ENCODE assay signal across 8 cellular contexts in genomic region chr7:5425507-5426225, GRCh38. TPM values are rescaled to one million over a fixed set of nuclear protein-coding genes. Genes with fewer than 3 reads are reported as not detected.
DNase-seq lines count a peak whose midpoint lies in the region; ATAC-seq and TF ChIP-seq lines count a peak whose summit lies in the region.

No MANE protein-coding gene starts in this region.

- H3K4me3 ChIP-seq in LNCaP clone FGC (ENCODE audit: low read depth, low read length) (peak overlapping the region; percentile 95), colonic mucosa (peak overlapping the region; percentile 62)

- peak overlapping the region; percentile 96 for H3K27ac ChIP-seq in colonic mucosa

- DNase-seq in DMS153 treated with DMSO at 0.1 percent for 48 hours (lab: John Stamatoyannopoulos, UW; ENCODE audit: unreplicated experiment) (peak; percentile 85), LNCaP clone FGC (ENCODE audit: low read depth) (no peak), RPMI7951 (ENCODE audit: low read depth) (peak; percentile 93), colonic mucosa (peak; percentile 74), left kidney (ENCODE audit: low read depth, low spot score) (peak; percentile 97), mesenteric fat pad (ENCODE audit: low spot score) (no peak)
- DNase-seq in stimulated activated naive CD8-positive, alpha-beta T cell treated with anti-CD3 and anti-CD28 coated beads, Interleukin-15, Interleukin-2, amounts not matched to agents 100 U/mL and 50 U/mL, for 24 hours, result peak; percentile 13

- no peaks in the 10 kb centered on the region for H3K9me3 ChIP-seq in colonic mucosa

- no peaks in the 10 kb centered on the region for H3K27me3 ChIP-seq in colonic mucosa

- intact Hi-C loops in colonic mucosa (cut with DNase I), result no loop called here

- no peak for TF ChIP-seq CTCF in LNCaP clone FGC (IDR thresholded peaks at IDR 0.05; ENCODE audit: control insufficient read depth, extremely low read depth, insufficient read depth)
- no peak for TF ChIP-seq CTCF in colonic mucosa (IDR thresholded peaks at IDR 0.05)

- peak overlapping the region; percentile 95 to 100 for H3K9ac ChIP-seq in colonic mucosa (ENCODE audit: low read depth in 2 of 2, low read length in 2 of 2)

- ATAC-seq in stimulated activated naive CD8-positive, alpha-beta T cell treated with anti-CD3 and anti-CD28 coated beads, Interleukin-15, Interleukin-2, amounts not matched to agents 100 U/mL and 50 U/mL, for 24 hours, result no peak
- no peak for ATAC-seq in GM21423 (IDR thresholded peaks at IDR 0.05; ENCODE audit: unreplicated experiment)

- H3K4me1 ChIP-seq in colonic mucosa, result peaks cover 19% of the 10 kb centered on the region

- no peaks in the 10 kb centered on the region for H3K36me3 ChIP-seq in colonic mucosa

RNA-seq across cellular contexts. Expression of gene TNRC18, which starts 2.0 kb away (rescaled TPM):
- total RNA-seq in RPMI7951 (2014; rRNA removed; shearing (Covaris generic)), result 18.9 and 22.7 TPM in 2 replicates
- total RNA-seq in colonic mucosa, result 10 to 100 TPM; 84.0 to 90.9 TPM
- total RNA-seq in mesenteric fat pad, result 69.4 TPM

Comparison
In these comparisons a context has a peak if more than half of its experiments do, and no peak if none do; other contexts are left out.
1. DNase-seq: peak in DMS153 treated with DMSO at 0.1 percent for 48 hours (single experiment), RPMI7951 (single experiment), colonic mucosa (single experiment), left kidney (single experiment) and stimulated activated naive CD8-positive, alpha-beta T cell treated with anti-CD3 and anti-CD28 coated beads, Interleukin-15, Interleukin-2, amounts not matched to agents 100 U/mL and 50 U/mL, for 24 hours (single experiment); none in LNCaP clone FGC (single experiment) and mesenteric fat pad (single experiment).